Comparison of ENCODE assay signal across 22 cellular contexts in genomic region chr3:71816757-71817156, GRCh38. TPM values are rescaled to one million over a fixed set of nuclear protein-coding genes. Genes with fewer than 3 reads are reported as not detected.
A peak's percentile ranks its signal among the peaks of the same experiment; 100 is the strongest.
DNase-seq lines count a peak whose midpoint lies in the region; ATAC-seq, FAIRE-seq and TF ChIP-seq lines count a peak whose summit lies in the region.
"Had no signal": no experiment of that assay in that cellular context is flagged by ENCODE, and none has a peak within 500 bp of the region (broad histone marks: within the 10 kb centered on the region; RNA-seq: fewer than 3 reads in every experiment).

No MANE protein-coding gene starts in this region.

- H3K4ac ChIP-seq in H9 (ENCODE audit: low read depth, low read length) (no peak overlapping the region), H1 (replicated peaks; ENCODE audit: insufficient read length, low read depth, low read length) (no peak overlapping the region)

- H3K27me3 ChIP-seq in H9 (ENCODE audit: insufficient read depth, low read length) (no peaks in the 10 kb centered on the region), HUES6 (ENCODE audit: control insufficient read depth, insufficient read depth, low read length) (no peaks in the 10 kb centered on the region; the same call in 1 of the 2 replicates), H1 (replicated peaks in 1 of 4; ENCODE audit: control insufficient read depth in 3 of 4, extremely low read depth in 1 of 4, insufficient read depth in 3 of 4, low read length in 3 of 4) (no peaks in the 10 kb centered on the region), iPS-18a (ENCODE audit: control insufficient read depth, insufficient read depth, low read length) (peaks cover 7% of the 10 kb centered on the region), upper lobe of left lung (no peaks in the 10 kb centered on the region)
- H3K27me3 ChIP-seq: BLaER1 had no signal

- H2AK5ac ChIP-seq in H9 (ENCODE audit: insufficient read length, low read length) (no peak overlapping the region), H1 (ENCODE audit: low read depth, low read length) (no peak overlapping the region)

- TF ChIP-seq RAD21 in H1 (IDR thresholded peaks at IDR 0.05 in 1 of 2, conservative IDR thresholded peaks at IDR 0.05 in 1 of 2; ENCODE audit: low read depth in 2 of 2, low read length in 2 of 2): no peak

- peak overlapping the region; percentile 33 for H3K4me2 ChIP-seq in H9 (ENCODE audit: insufficient read depth, insufficient read length, low read length)
- peak overlapping the region; percentile 23 to 40; a peak in 2 of 4 replicates for H3K4me2 ChIP-seq in H1 (ENCODE audit: insufficient read depth in 1 of 2, low read depth in 2 of 2, low read length in 2 of 2)
- H3K4me2 ChIP-seq: BLaER1 had no signal

- H4K5ac ChIP-seq in H9 (ENCODE audit: insufficient read length, low read depth, low read length) (no peak overlapping the region), H1 (ENCODE audit: insufficient read length, low read depth, low read length) (no peak overlapping the region)

- H3K4me3 Mint-ChIP-seq in H9: no peak overlapping the region
- H3K4me3 Mint-ChIP-seq: CD14-positive monocyte; CD4-positive, alpha-beta memory T cell; IgD-negative memory B cell had no signal

- H4K91ac ChIP-seq in H9 (ENCODE audit: insufficient read length, low read depth, low read length): no peak overlapping the region
- H4K91ac ChIP-seq in H1 (replicated peaks; ENCODE audit: insufficient read length, low read length): no peak overlapping the region

- H3K56ac ChIP-seq in H9 (ENCODE audit: insufficient read length, low read depth, low read length) (no peak overlapping the region), H1 (replicated peaks; ENCODE audit: insufficient read length, low read depth, low read length) (no peak overlapping the region)

- H2BK12ac ChIP-seq in H9 (ENCODE audit: insufficient read length, low read depth, low read length): no peak overlapping the region
- peak overlapping the region; percentile 72; the same call in 1 of the 2 replicates for H2BK12ac ChIP-seq in H1 (ENCODE audit: low read depth, low read length)

- H3K9me3 Mint-ChIP-seq in H9: no peaks in the 10 kb centered on the region
- H3K9me3 Mint-ChIP-seq: CD4-positive, alpha-beta memory T cell; IgD-negative memory B cell had no signal

- H3K36me3 ChIP-seq in HUES6 (ENCODE audit: control insufficient read depth, insufficient read depth, low read length) (no peaks in the 10 kb centered on the region), H1 (ENCODE audit: control insufficient read depth in 2 of 4, insufficient read depth in 4 of 4, low read length in 3 of 4) (no peaks in the 10 kb centered on the region), iPS-18a (ENCODE audit: control insufficient read depth, low read depth, low read length) (no peaks in the 10 kb centered on the region), upper lobe of left lung (no peaks in the 10 kb centered on the region)
- H3K36me3 ChIP-seq: BLaER1 had no signal

- H3K4me1 ChIP-seq in H9 (ENCODE audit: insufficient read depth, low read length) (no peaks in the 10 kb centered on the region; the same call in 1 of the 2 replicates), HUES6 (ENCODE audit: control insufficient read depth, insufficient read depth, low read length) (peaks cover 26% of the 10 kb centered on the region), H1 (replicated peaks in 1 of 4; ENCODE audit: control insufficient read depth in 3 of 4, insufficient read depth in 4 of 4, low read length in 3 of 4) (peaks cover 0 to 16% (median 6%) of the 10 kb centered on the region in 4 experiments; a peak in 4 of 7 replicates), iPS-18a (ENCODE audit: control insufficient read depth, low read depth, low read length) (peaks cover 15% of the 10 kb centered on the region), upper lobe of left lung (no peaks in the 10 kb centered on the region)
- H3K4me1 ChIP-seq: BLaER1 had no signal

- H3K23ac ChIP-seq in H9 (ENCODE audit: insufficient read length, low read depth, low read length) (no peak overlapping the region), H1 (ENCODE audit: insufficient read length) (no peak overlapping the region)

- no peak overlapping the region for H3K18ac ChIP-seq in H9 (ENCODE audit: insufficient read length, low read depth, low read length)
- no peak overlapping the region for H3K18ac ChIP-seq in H1 (ENCODE audit: extremely low read depth, low read length)

- H2AFZ ChIP-seq in H9 (ENCODE audit: low read length) (no peak overlapping the region), H1 (ENCODE audit: low read length) (no peak overlapping the region)

- H2BK20ac ChIP-seq in H9 (ENCODE audit: low read depth, low read length, poor library complexity, severe bottlenecking) (no peak overlapping the region), H1 (ENCODE audit: low read length) (no peak overlapping the region)

- no peaks in the 10 kb centered on the region for H3K23me2 ChIP-seq in H9 (ENCODE audit: insufficient read length, low read depth, low read length, poor library complexity, severe bottlenecking)
- H3K23me2 ChIP-seq in H1 (ENCODE audit: low read depth, low read length): no peaks in the 10 kb centered on the region

- H3K4me1 Mint-ChIP-seq in H9: peaks cover 25 to 40% of the 10 kb centered on the region in 2 experiments
- H3K4me1 Mint-ChIP-seq: CD4-positive, alpha-beta memory T cell had no signal

- H2BK120ac ChIP-seq in H9 (ENCODE audit: low read depth, low read length, poor library complexity, severe bottlenecking) (no peak overlapping the region), H1 (replicated peaks; ENCODE audit: low read depth, low read length) (no peak overlapping the region)

- peak; percentile 68 for FAIRE-seq in H1 (lab: Jason Lieb, UNC)
- FAIRE-seq: GM12892, HepG2 had no signal

- H3K9me3 ChIP-seq in H9 (ENCODE audit: control insufficient read depth, low read depth, low read length) (no peaks in the 10 kb centered on the region), HUES6 (ENCODE audit: control insufficient read depth, insufficient read depth, low read depth, low read length) (no peaks in the 10 kb centered on the region), H1 (ENCODE audit: insufficient read depth in 2 of 2, low read depth in 1 of 2, low read length in 1 of 2) (no peaks in the 10 kb centered on the region), iPS-18a (ENCODE audit: control insufficient read depth, low read depth, low read length) (no peaks in the 10 kb centered on the region), upper lobe of left lung (no peaks in the 10 kb centered on the region)
- H3K9me3 ChIP-seq: BLaER1 had no signal

- H4K20me1 ChIP-seq in H9 (ENCODE audit: control insufficient read depth, insufficient read depth, insufficient read length) (no peaks in the 10 kb centered on the region), H1 (replicated peaks in 1 of 2; ENCODE audit: control insufficient read depth in 1 of 2, insufficient read depth in 2 of 2, low read length in 2 of 2) (no peaks in the 10 kb centered on the region)
- H4K20me1 ChIP-seq: BLaER1 had no signal

- no peak overlapping the region for H3T11ph ChIP-seq in H9 (ENCODE audit: low read length)

- H3K79me2 ChIP-seq in H9 (ENCODE audit: insufficient read depth, low read length) (no peaks in the 10 kb centered on the region), H1 (ENCODE audit: control insufficient read depth in 1 of 2, insufficient read depth in 2 of 2, low read length in 2 of 2) (no peaks in the 10 kb centered on the region)

- H3K4me3 ChIP-seq in HUES6 (ENCODE audit: low read depth, low read length) (no peak overlapping the region), H1 (ENCODE audit: extremely low read depth in 1 of 4, insufficient read depth in 2 of 4, low read depth in 3 of 4, low read length in 4 of 4) (peak overlapping the region in 1 of 4 experiments; percentile 7; a peak in 1 of 8 replicates), iPS-18a (ENCODE audit: low read length) (peak overlapping the region; percentile 34), upper lobe of left lung (no peak overlapping the region)
- H3K4me3 ChIP-seq: BLaER1 had no signal

- peak overlapping the region in 2 of 3 experiments; percentile 86 to 93; a peak in 5 of 7 replicates for H3K27ac Mint-ChIP-seq in H9
- H3K27ac Mint-ChIP-seq: CD14-positive monocyte had no signal

- ATAC-seq in upper lobe of left lung (ENCODE audit: low FRiP score in 2 of 2) (no peak), GM21423 (IDR thresholded peaks at IDR 0.05; ENCODE audit: unreplicated experiment) (no peak)
- ATAC-seq: HCT116, HepG2 had no signal

- H3K27me3 Mint-ChIP-seq in H9 (ENCODE audit: low read depth): no peaks in the 10 kb centered on the region; the same call in 1 of the 2 replicates

- H2BK15ac ChIP-seq in H9 (ENCODE audit: low read depth, low read length): no peak overlapping the region
- no peak overlapping the region for H2BK15ac ChIP-seq in H1 (ENCODE audit: low read length)

- no peaks in the 10 kb centered on the region for H3K36me3 Mint-ChIP-seq in H9 (ENCODE audit: insufficient read depth in 1 of 3, low read depth in 3 of 3)
- H3K36me3 Mint-ChIP-seq: CD4-positive, alpha-beta memory T cell; IgD-negative memory B cell had no signal

- H3K79me1 ChIP-seq in H9 (ENCODE audit: insufficient read depth, low read depth, low read length, poor library complexity, severe bottlenecking) (no peaks in the 10 kb centered on the region), H1 (ENCODE audit: low read depth, low read length) (no peaks in the 10 kb centered on the region)

- H3K9ac ChIP-seq in H9 (ENCODE audit: extremely low read depth, insufficient read length, low read length): no peak overlapping the region
- H3K9ac ChIP-seq in HUES6 (ENCODE audit: low read length): peak overlapping the region; percentile 0
- H3K9ac ChIP-seq in H1 (replicated peaks in 1 of 4; ENCODE audit: extremely low read depth in 1 of 4, low read depth in 3 of 4, low read length in 3 of 4): no peak overlapping the region
- no peak overlapping the region for H3K9ac ChIP-seq in iPS-18a (ENCODE audit: low read length)
- H3K9ac ChIP-seq: BLaER1 had no signal

- TF ChIP-seq EP300 in H1 (IDR thresholded peaks at IDR 0.05; ENCODE audit: borderline replicate concordance in 1 of 2, low read depth in 2 of 2, low read length in 2 of 2): no peak
- TF ChIP-seq EP300 in upper lobe of left lung (IDR thresholded peaks at IDR 0.05): no peak

- POLR2A ChIA-PET in H1 (lab: Charles Lee; ENCODE audit: partially characterized antibody): interaction anchor here (1.1 kb wide), 1 partner anchor 33 kb away, joined by 3 read pairs; no protein-coding TSS in a partner anchor

- H3K27ac ChIP-seq in H9 (ENCODE audit: insufficient read length, low read depth, low read length) (no peak overlapping the region), HUES6 (ENCODE audit: low read depth, low read length) (no peak overlapping the region), H1 (ENCODE audit: low read depth, low read length) (no peak overlapping the region), iPS-18a (ENCODE audit: low read length) (no peak overlapping the region), upper lobe of left lung (no peak overlapping the region)
- H3K27ac ChIP-seq: BLaER1 had no signal

- CTCF ChIA-PET in H1 (lab: Charles Lee; ENCODE audit: partially characterized antibody): interaction anchor here (1.0 to 2.1 kb wide), 5 partner anchors 16 to 59 kb away, joined by 3 to 5 read pairs (median 3); no protein-coding TSS in a partner anchor

- no CpG with 5 or more reads among the region's 4 CpGs for WGBS in H9 (ENCODE audit: extremely low coverage, insufficient read length, low lambda C conversion rate)
- WGBS in H1 (ENCODE audit: extremely low coverage in 1 of 2, insufficient coverage in 1 of 2, insufficient read length in 1 of 2, insufficient replicate concordance in 2 of 2, low coverage in 1 of 2, low lambda C conversion rate in 2 of 2, missing lambda C conversion rate in 1 of 2), 2 experiments: 65% methylated on average over 4 of the region's 4 CpGs; no CpG with 5 or more reads in 1 of the 2 experiments
- 85 to 88% methylated on average over 4 of the region's 4 CpGs for WGBS in upper lobe of left lung, 2 donors

- H4K8ac ChIP-seq in H9 (replicated peaks; ENCODE audit: insufficient read length, low read depth, low read length) (no peak overlapping the region), H1 (ENCODE audit: extremely low read depth, insufficient read depth, low read length) (no peak overlapping the region)

- DNase-seq in H9 (no peak), H1 (ENCODE audit: low read depth in 1 of 2, low spot score in 2 of 2) (no peak), upper lobe of left lung (no peak), activated T-cell treated with anti-CD3 and anti-CD28 coated beads for 4 hours (no peak)
- no peak for DNase-seq in activated CD4-positive, alpha-beta T cell treated with anti-CD3 and anti-CD28 coated beads, Interleukin-2, amount 50 U/mL, for 48 hours
- DNase-seq: 8988T; CD4-positive, alpha-beta memory T cell; DMS79; GDM1; KG1 had no signal

- TF ChIP-seq CTCF in H9 (conservative IDR thresholded peaks at IDR 0.05) (no peak), H1 (IDR thresholded peaks at IDR 0.05; ENCODE audit: control extremely low read depth in 1 of 3, insufficient read depth in 1 of 3, low read depth in 1 of 3, low read length in 3 of 3) (no peak), upper lobe of left lung (IDR thresholded peaks at IDR 0.05) (no peak)

- H2BK5ac ChIP-seq in H9 (ENCODE audit: insufficient read length, low read length) (no peak overlapping the region), H1 (ENCODE audit: low read depth, low read length) (no peak overlapping the region)

- H3K14ac ChIP-seq in H9 (ENCODE audit: insufficient read depth, low read length) (no peak overlapping the region), H1 (ENCODE audit: insufficient read length) (no peak overlapping the region)

- TF ChIP-seq POLR2A in H1 (IDR thresholded peaks at IDR 0.05; ENCODE audit: control extremely low read depth in 1 of 2, low read depth in 2 of 2, low read length in 2 of 2) (no peak), upper lobe of left lung (IDR thresholded peaks at IDR 0.05) (no peak)

RNA-seq across cellular contexts. Expression of gene PROK2, which starts 31.8 kb away (rescaled TPM):
- total RNA-seq in H9 (2021) (1.4 and 1.7 TPM in 2 replicates), upper lobe of left lung (10 to 100 TPM in 1 of 6 donors, 1 to 10 TPM in 4, not detected in 1; 2.3 to 10.7 (median 3.3) TPM)
- total RNA-seq in H1 (2021; fragmentation: NEBNext Ultra II Directional; extraction: Animal tissue kit (Norgen Biotek cat#: 25700)): 1.8 and 2.0 TPM in 2 replicates
- polyA plus RNA-seq in H1 (2011; rRNA removed): 0.24 and 0.50 TPM in 2 replicates
- 0.87 TPM for polyA plus RNA-seq in H1 (2011; cell fraction: cytosol; rRNA removed)
- polyA plus RNA-seq in H1 (2011; cell fraction: nucleus; rRNA removed): 0.16 TPM
- 0.62 to 0.84 TPM (median 0.77 TPM) in 4 replicates for polyA plus RNA-seq in H1 (2012, experiment 1 of 2)
- polyA plus RNA-seq in H1 (2012, experiment 2 of 2): 0.38 TPM
- 2.4 TPM for polyA plus RNA-seq in H1 (2013, experiment 1 of 2)
- polyA plus RNA-seq in H1 (2013, experiment 2 of 2): 2.4 TPM
- 0.34 TPM in 1 of 2 replicates, not detected in the other for polyA minus RNA-seq in H1 (2011; rRNA and poly(A)+ RNA removed)
- not detected for polyA minus RNA-seq in H1 (2011; cell fraction: cytosol; rRNA and poly(A)+ RNA removed)
- polyA minus RNA-seq in H1 (2011; cell fraction: nucleus; rRNA and poly(A)+ RNA removed): not detected
- total RNA-seq: H4, HepG2, HT-29 had no signal
- polyA plus RNA-seq: AG04450, HepG2, IgD-negative memory B cell had no signal
